ENCODE assay signal across 26 cellular contexts in genomic region chr2:58620127-58620526, GRCh38.
DNase-seq lines count a peak whose midpoint lies in the region; ATAC-seq, FAIRE-seq and TF ChIP-seq lines count a peak whose summit lies in the region.
"Had no signal": no experiment of that assay in that cellular context is flagged by ENCODE, and none has a peak within 500 bp of the region (broad histone marks: within the 10 kb centered on the region; RNA-seq: fewer than 3 reads in every experiment).

No MANE protein-coding gene starts in this region.

- H3K27ac ChIP-seq in mammary epithelial cell (ENCODE audit: insufficient read depth, low read depth, low read length): peak overlapping the region; percentile 95
- no peak overlapping the region for H3K27ac ChIP-seq in pancreas
- H3K27ac ChIP-seq: body of pancreas, coronary artery had no signal

- H3K4me3 ChIP-seq in mammary epithelial cell (replicated peaks in 1 of 3; ENCODE audit: insufficient read depth in 1 of 3, low read depth in 2 of 3, low read length in 3 of 3): peak overlapping the region in 2 of 3 experiments; percentile 22 to 25
- no peak overlapping the region for H3K4me3 ChIP-seq in pancreas
- H3K4me3 ChIP-seq: body of pancreas, coronary artery had no signal

- BruUV-seq in mammary epithelial cell (replicated peaks; lab: Mats Ljungman, UMichigan): no TSS peak

- DNase-seq in EL: peak; percentile 57
- DNase-seq in M059J (ENCODE audit: low read depth): peak; percentile 32
- DNase-seq in mammary epithelial cell: peak; percentile 80
- DNase-seq in lung microvascular endothelial cell (ENCODE audit: low read depth in 2 of 2): peak; percentile 5 to 52
- no peak for DNase-seq in RCC 7860 (ENCODE audit: low spot score)
- DNase-seq in activated CD4-positive, alpha-beta T cell treated with anti-CD3 and anti-CD28 coated beads for 48 hours: no peak
- DNase-seq in activated CD4-positive, alpha-beta T cell treated with anti-CD3 and anti-CD28 coated beads for 1 hour: no peak
- no peak for DNase-seq in pancreas
- DNase-seq: ACHN; activated CD8-positive, alpha-beta memory T cell treated with anti-CD3 and anti-CD28 coated beads for 24 hours; activated naive CD4-positive, alpha-beta T cell treated with anti-CD3 and anti-CD28 coated beads, Interleukin-2, amount 50 U/mL, for 16 hours; activated T-cell treated with anti-CD3 and anti-CD28 coated beads, Interleukin-2, amount 50 U/mL, for 72 hours; body of pancreas; C1 segment of cervical spinal cord; GF-D8; left colon; midbrain; NCI-H146; NCI-H82; OCI-M1; stimulated activated CD8-positive, alpha-beta memory T cell treated with anti-CD3 and anti-CD28 coated beads, Interleukin-4, amount 100 ng/mL, for 48 hours; substantia nigra; T1000 had no signal

- 0% methylated on average over 4 of the region's 4 CpGs for WGBS in mammary epithelial cell (ENCODE audit: low coverage, missing lambda C conversion rate)
- 56 to 65% methylated on average over 4 of the region's 4 CpGs for WGBS in pancreas, 2 donors

- H3K79me2 ChIP-seq in mammary epithelial cell (ENCODE audit: insufficient read depth, low read length): no peaks in the 10 kb centered on the region

- H3K4me1 ChIP-seq in mammary epithelial cell (ENCODE audit: insufficient read depth, low read length): peaks cover 21% of the 10 kb centered on the region
- peaks cover 0 to 7% (median 0%) of the 10 kb centered on the region in 3 donors for H3K4me1 ChIP-seq in pancreas

- no peaks in the 10 kb centered on the region for H4K20me1 ChIP-seq in mammary epithelial cell (ENCODE audit: insufficient read depth, low read length)

- TF ChIP-seq CTCF in mammary epithelial cell (conservative IDR thresholded peaks at IDR 0.05 in 1 of 2, IDR thresholded peaks at IDR 0.05 in 1 of 2; ENCODE audit: extremely low read depth in 1 of 2, insufficient read depth in 1 of 2, low read depth in 1 of 2, low read length in 2 of 2) (no peak), pancreas (IDR thresholded peaks at IDR 0.05) (no peak)

- CTCF ChIA-PET in mammary epithelial cell (lab: Charles Lee; ENCODE audit: low non-redundant PET): no interaction called here

- no peak for FAIRE-seq in RCC 7860 (lab: Jason Lieb, UNC)
- FAIRE-seq in pancreas (lab: Jason Lieb, UNC): no peak
- FAIRE-seq: GM12891 had no signal

- H3K9ac ChIP-seq in mammary epithelial cell (ENCODE audit: insufficient read depth, low read length): peak overlapping the region; percentile 59

- in situ Hi-C loops in mammary epithelial cell (cut with MboI; ENCODE audit: low sequenced_read_pairs in 2 of 2): no loop called here

- H3K9me3 ChIP-seq in mammary epithelial cell (replicated peaks; ENCODE audit: insufficient read depth, low read length) (no peaks in the 10 kb centered on the region), pancreas (no peaks in the 10 kb centered on the region)
- H3K9me3 ChIP-seq: body of pancreas had no signal

- no peaks in the 10 kb centered on the region for H3K27me3 ChIP-seq in mammary epithelial cell (ENCODE audit: insufficient read depth, low read length)
- no peaks in the 10 kb centered on the region for H3K27me3 ChIP-seq in pancreas
- H3K27me3 ChIP-seq: body of pancreas had no signal

- H2AFZ ChIP-seq in mammary epithelial cell (ENCODE audit: low read depth, low read length): peak overlapping the region; percentile 79

- intact Hi-C loops in mammary epithelial cell (cut with micrococcal nuclease): loop anchor here (1.0 kb wide), 1 partner anchor 49 kb away; no protein-coding TSS in a partner anchor
- intact Hi-C loops in pancreas (cut with DNase I): no loop called here

- ATAC-seq in pancreas: no peak
- ATAC-seq: activated CD4-positive, CD25-positive, alpha-beta regulatory T cell treated with anti-CD3 and anti-CD28 coated beads, Interleukin-2, amount 50 U/mL, for 24 hours; activated T-cell treated with anti-CD3 and anti-CD28 coated beads, Interleukin-2, amount 50 U/mL, for 72 hours; body of pancreas; left colon had no signal

- peak overlapping the region; percentile 61 for H3K4me2 ChIP-seq in mammary epithelial cell (ENCODE audit: insufficient read depth, low read depth, low read length)

- dilution Hi-C loops in mammary epithelial cell (cut with HindIII; ENCODE audit: low sequenced_read_pairs): no loop called here

- H3K36me3 ChIP-seq in mammary epithelial cell (ENCODE audit: insufficient read depth, low read length) (no peaks in the 10 kb centered on the region), pancreas (no peaks in the 10 kb centered on the region)

Comparison
In these comparisons a context has a peak if more than half of its experiments do, and no peak if none do; other contexts are left out.
1. DNase-seq: peak in EL (single experiment), M059J (single experiment), mammary epithelial cell (single experiment) and lung microvascular endothelial cell (2 of 2); none in RCC 7860 (single experiment), activated CD4-positive, alpha-beta T cell treated with anti-CD3 and anti-CD28 coated beads for 48 hours (single experiment), activated CD4-positive, alpha-beta T cell treated with anti-CD3 and anti-CD28 coated beads for 1 hour (single experiment) and pancreas (0 of 6).
2. H3K4me3 ChIP-seq: peak in mammary epithelial cell (2 of 3); none in pancreas (0 of 4).